2 cellular contexts compared by ENCODE assay signal in genomic region chr6:130362128-130362527, GRCh38.
TF ChIP-seq lines count a peak whose summit lies in the region.

No MANE protein-coding gene starts in this region.

TF ChIP-seq in Ishikawa, 13 proteins besides CTCF, POLR2A, EP300 and RAD21 (continued from another document):
- TF ChIP-seq REST (IDR thresholded peaks at IDR 0.05; ENCODE audit: low read depth), result peak; percentile 91
TF ChIP-seq in Ishikawa: peak in this region for 1.

TF ChIP-seq in GM12878, 131 proteins besides CTCF, POLR2A, EP300 and RAD21:
- TF ChIP-seq REST (IDR thresholded peaks at IDR 0.05; ENCODE audit: low read depth, low read length) (peak; percentile 91), BCL11A (IDR thresholded peaks at IDR 0.05; ENCODE audit: low read depth, low read length) (no peak)
